In genomic region chr3:20657566-20657965, GRCh38 we compare ENCODE assay signal across 22 cellular contexts.
DNase-seq lines count a peak whose midpoint lies in the region; ATAC-seq, FAIRE-seq and TF ChIP-seq lines count a peak whose summit lies in the region.
"Had no signal": no experiment of that assay in that cellular context is flagged by ENCODE, and none has a peak within 500 bp of the region (broad histone marks: within the 10 kb centered on the region; RNA-seq: fewer than 3 reads in every experiment).

No MANE protein-coding gene starts in this region.

- H3K27me3 Mint-ChIP-seq in Calu3 (ENCODE audit: unreplicated experiment), result no peaks in the 10 kb centered on the region
- peaks cover 6% of the 10 kb centered on the region for H3K27me3 Mint-ChIP-seq in neural progenitor cell (ENCODE audit: insufficient read depth, low read depth)
- H3K27me3 Mint-ChIP-seq: B cell; CD4-positive, CD25-positive, alpha-beta regulatory T cell had no signal

- no peak for FAIRE-seq in H1 (lab: Jason Lieb, UNC)
- FAIRE-seq: D721Med, GM12891, GM18507, H54 had no signal

- TF ChIP-seq POLR2A in IMR-90 (IDR thresholded peaks at IDR 0.05; ENCODE audit: low read depth, low read length), result no peak
- TF ChIP-seq POLR2A in H1 (IDR thresholded peaks at IDR 0.05; ENCODE audit: control extremely low read depth in 1 of 2, low read depth in 2 of 2, low read length in 2 of 2), result no peak

- no peaks in the 10 kb centered on the region for H3K79me2 ChIP-seq in H1 (ENCODE audit: control insufficient read depth in 1 of 2, insufficient read depth in 2 of 2, low read length in 2 of 2)
- no peaks in the 10 kb centered on the region for H3K79me2 ChIP-seq in neural progenitor cell (ENCODE audit: low read depth)

- WGBS in IMR-90 (ENCODE audit: extremely low coverage in 2 of 2, insufficient read length in 1 of 2), 2 experiments, result 89% methylated on average over 2 of the region's 4 CpGs; no CpG with 5 or more reads in 1 of the 2 experiments
- WGBS in H1 (ENCODE audit: extremely low coverage in 1 of 2, insufficient coverage in 1 of 2, insufficient read length in 1 of 2, insufficient replicate concordance in 2 of 2, low coverage in 1 of 2, low lambda C conversion rate in 2 of 2, missing lambda C conversion rate in 1 of 2), 2 experiments, result 88% methylated on average over 4 of the region's 4 CpGs; no CpG with 5 or more reads in 1 of the 2 experiments

- in situ Hi-C loops in IMR-90 (cut with MboI; ENCODE audit: low sequenced_read_pairs) (no loop called here), brain microvascular endothelial cell (cut with HindIII; ENCODE audit: low pct_ligation_motif_present, low sequenced_read_pairs) (no loop called here)

- H2BK5ac ChIP-seq in IMR-90 (ENCODE audit: low read depth, low read length, poor library complexity, severe bottlenecking), result no peak overlapping the region
- H2BK5ac ChIP-seq in H1 (ENCODE audit: low read depth, low read length), result no peak overlapping the region

- peaks cover 15% of the 10 kb centered on the region for H3K4me1 Mint-ChIP-seq in Calu3 (ENCODE audit: low read depth, unreplicated experiment)
- H3K4me1 Mint-ChIP-seq in neural progenitor cell, result no peaks in the 10 kb centered on the region
- H3K4me1 Mint-ChIP-seq: B cell; CD4-positive, CD25-positive, alpha-beta regulatory T cell had no signal

- H3K4me2 ChIP-seq in IMR-90 (ENCODE audit: low read depth, low read length) (no peak overlapping the region), H1 (ENCODE audit: insufficient read depth in 1 of 2, low read depth in 2 of 2, low read length in 2 of 2) (no peak overlapping the region), neural progenitor cell (no peak overlapping the region)
- H3K4me2 ChIP-seq: BLaER1 had no signal

- no peak overlapping the region for H2AK5ac ChIP-seq in IMR-90 (ENCODE audit: low read depth, low read length)
- no peak overlapping the region for H2AK5ac ChIP-seq in H1 (ENCODE audit: low read depth, low read length)

- POLR2A ChIA-PET in IMR-90 (lab: Charles Lee; ENCODE audit: unreplicated experiment), result no interaction called here
- POLR2A ChIA-PET in H1 (lab: Charles Lee; ENCODE audit: partially characterized antibody), result no interaction called here

- no peak overlapping the region for H3K56ac ChIP-seq in IMR-90 (ENCODE audit: extremely low read depth, insufficient read depth, low read length)
- no peak overlapping the region for H3K56ac ChIP-seq in H1 (replicated peaks; ENCODE audit: insufficient read length, low read depth, low read length)

- H3K27ac Mint-ChIP-seq in Calu3 (ENCODE audit: unreplicated experiment) (peak overlapping the region; percentile 54), neural progenitor cell (no peak overlapping the region)
- H3K27ac Mint-ChIP-seq: B cell; CD4-positive, CD25-positive, alpha-beta regulatory T cell; CD8-positive, alpha-beta T cell had no signal

- no peak overlapping the region for H2AFZ ChIP-seq in IMR-90 (replicated peaks; ENCODE audit: low read length, poor library complexity)
- H2AFZ ChIP-seq in H1 (ENCODE audit: low read length), result no peak overlapping the region
- H2AFZ ChIP-seq in neural progenitor cell (replicated peaks), result no peak overlapping the region

- H3K9ac ChIP-seq in IMR-90 (ENCODE audit: low read depth, low read length) (no peak overlapping the region), H1 (replicated peaks in 1 of 4; ENCODE audit: extremely low read depth in 1 of 4, low read depth in 3 of 4, low read length in 3 of 4) (no peak overlapping the region), neural progenitor cell (no peak overlapping the region)
- H3K9ac ChIP-seq: BLaER1 had no signal

- H3K4me3 ChIP-seq in IMR-90 (ENCODE audit: insufficient read depth, low read depth, low read length) (no peak overlapping the region), H1 (ENCODE audit: extremely low read depth in 1 of 4, insufficient read depth in 2 of 4, low read depth in 3 of 4, low read length in 4 of 4) (no peak overlapping the region), neural progenitor cell (no peak overlapping the region), brain microvascular endothelial cell (ENCODE audit: low read depth, low read length) (no peak overlapping the region)
- H3K4me3 ChIP-seq: BLaER1, HAP-1 had no signal

- no peaks in the 10 kb centered on the region for H3F3A ChIP-seq in neural progenitor cell (ENCODE audit: low read depth)

- H4K8ac ChIP-seq in IMR-90 (ENCODE audit: low read depth in 2 of 2, low read length in 2 of 2), result no peak overlapping the region
- no peak overlapping the region for H4K8ac ChIP-seq in H1 (ENCODE audit: extremely low read depth, insufficient read depth, low read length)

- H3K27me3 ChIP-seq in IMR-90 (ENCODE audit: control insufficient read depth, insufficient read depth, low read length) (no peaks in the 10 kb centered on the region), H1 (replicated peaks in 1 of 4; ENCODE audit: control insufficient read depth in 3 of 4, extremely low read depth in 1 of 4, insufficient read depth in 3 of 4, low read length in 3 of 4) (no peaks in the 10 kb centered on the region), neural progenitor cell (no peaks in the 10 kb centered on the region), brain microvascular endothelial cell (replicated peaks) (no peaks in the 10 kb centered on the region)
- H3K27me3 ChIP-seq: BLaER1 had no signal

- H2BK12ac ChIP-seq in H1 (ENCODE audit: low read depth, low read length), result no peak overlapping the region

- no peak overlapping the region for H3K14ac ChIP-seq in IMR-90 (replicated peaks; ENCODE audit: low read depth, low read length)
- no peak overlapping the region for H3K14ac ChIP-seq in H1 (ENCODE audit: insufficient read length)

- no peak for DNase-seq in Calu3
- DNase-seq in IMR-90, result no peak
- no peak for DNase-seq in H1 (ENCODE audit: low read depth in 1 of 2, low spot score in 2 of 2)
- DNase-seq in H4 (ENCODE audit: low spot score), result no peak
- no peak for DNase-seq in neural progenitor cell (ENCODE audit: low spot score)
- no peak for DNase-seq in brain microvascular endothelial cell
- DNase-seq: Caco-2; CD4-positive, CD25-positive, alpha-beta regulatory T cell; CD8-positive, alpha-beta T cell; DMS 273 treated with DMSO at 0.1 percent for 48 hours; DMS53; DMS79 treated with DMSO at 0.1 percent for 48 hours; GF-D8; HFFc6 had no signal

- no peak overlapping the region for H2AK9ac ChIP-seq in IMR-90 (replicated peaks; ENCODE audit: low read depth, low read length, poor library complexity)

- TF ChIP-seq EP300 in H1 (IDR thresholded peaks at IDR 0.05; ENCODE audit: borderline replicate concordance in 1 of 2, low read depth in 2 of 2, low read length in 2 of 2), result no peak

- no peak overlapping the region for H3K18ac ChIP-seq in IMR-90 (ENCODE audit: low read depth, low read length)
- H3K18ac ChIP-seq in H1 (ENCODE audit: extremely low read depth, low read length), result no peak overlapping the region

- 0 out of 2 replicates have a peak, but pooled peaks cover 1% of the 10 kb centered on the region for H3K9me3 ChIP-seq in IMR-90 (ENCODE audit: control insufficient read depth, insufficient read depth, low read length)
- no peaks in the 10 kb centered on the region for H3K9me3 ChIP-seq in H1 (ENCODE audit: insufficient read depth in 2 of 2, low read depth in 1 of 2, low read length in 1 of 2)
- H3K9me3 ChIP-seq in neural progenitor cell (ENCODE audit: low read depth), result no peaks in the 10 kb centered on the region
- H3K9me3 ChIP-seq: BLaER1, Caco-2, HAP-1 had no signal

- intact Hi-C loops in Calu3 (cut with micrococcal nuclease; ENCODE audit: unreplicated experiment) (no loop called here), IMR-90 (cut with micrococcal nuclease) (no loop called here)

- H3K4me1 ChIP-seq in IMR-90 (ENCODE audit: control insufficient read depth, insufficient read depth, low read length) (no peaks in the 10 kb centered on the region), H1 (replicated peaks in 1 of 4; ENCODE audit: control insufficient read depth in 3 of 4, insufficient read depth in 4 of 4, low read length in 3 of 4) (no peaks in the 10 kb centered on the region), neural progenitor cell (no peaks in the 10 kb centered on the region)
- H3K4me1 ChIP-seq: BLaER1, Caco-2, HAP-1 had no signal

- no peak overlapping the region for H2BK20ac ChIP-seq in IMR-90 (ENCODE audit: low read depth, low read length)
- H2BK20ac ChIP-seq in H1 (ENCODE audit: low read length), result no peak overlapping the region

- H4K5ac ChIP-seq in IMR-90 (ENCODE audit: low read depth, low read length) (no peak overlapping the region), H1 (ENCODE audit: insufficient read length, low read depth, low read length) (no peak overlapping the region)

- H3K9me1 ChIP-seq in IMR-90 (ENCODE audit: insufficient read depth, low read length), result no peaks in the 10 kb centered on the region

- H2BK15ac ChIP-seq in IMR-90 (ENCODE audit: low read depth, low read length) (no peak overlapping the region), H1 (ENCODE audit: low read length) (no peak overlapping the region)

- H3K79me1 ChIP-seq in IMR-90 (ENCODE audit: low read depth in 1 of 2, low read length in 2 of 2) (no peaks in the 10 kb centered on the region), H1 (ENCODE audit: low read depth, low read length) (no peaks in the 10 kb centered on the region)

- TF ChIP-seq CTCF in Calu3 (IDR thresholded peaks at IDR 0.05; ENCODE audit: unreplicated experiment), result no peak
- TF ChIP-seq CTCF in IMR-90 (conservative IDR thresholded peaks at IDR 0.05; ENCODE audit: low read depth, low read length), result no peak
- TF ChIP-seq CTCF in H1 (IDR thresholded peaks at IDR 0.05; ENCODE audit: control extremely low read depth in 1 of 3, insufficient read depth in 1 of 3, low read depth in 1 of 3, low read length in 3 of 3), result no peak
- TF ChIP-seq CTCF in neural progenitor cell (IDR thresholded peaks at IDR 0.05), result no peak
- TF ChIP-seq CTCF in brain microvascular endothelial cell (IDR thresholded peaks at IDR 0.05; ENCODE audit: low read depth, low read length, missing control alignments), result no peak

- H2BK120ac ChIP-seq in IMR-90 (ENCODE audit: low read depth, low read length) (no peak overlapping the region), H1 (replicated peaks; ENCODE audit: low read depth, low read length) (no peak overlapping the region)

- H3K27ac ChIP-seq in IMR-90 (ENCODE audit: insufficient read depth, low read length), result no peak overlapping the region
- H3K27ac ChIP-seq in H1 (ENCODE audit: low read depth, low read length), result no peak overlapping the region
- H3K27ac ChIP-seq in neural progenitor cell, result no peak overlapping the region
- no peak overlapping the region for H3K27ac ChIP-seq in brain microvascular endothelial cell
- H3K27ac ChIP-seq: BLaER1, C4-2B had no signal

- no peaks in the 10 kb centered on the region for H3K36me3 Mint-ChIP-seq in Calu3 (ENCODE audit: insufficient read depth, unreplicated experiment)
- no peaks in the 10 kb centered on the region for H3K36me3 Mint-ChIP-seq in neural progenitor cell
- H3K36me3 Mint-ChIP-seq: CD4-positive, CD25-positive, alpha-beta regulatory T cell; CD8-positive, alpha-beta T cell had no signal

- BruUV-seq in Calu3 (replicated peaks; lab: Mats Ljungman, UMichigan) (no TSS peak), IMR-90 (replicated peaks; lab: Mats Ljungman, UMichigan) (no TSS peak)

- H4K20me1 ChIP-seq in IMR-90 (ENCODE audit: insufficient read depth, low read length), result no peaks in the 10 kb centered on the region
- H4K20me1 ChIP-seq in H1 (replicated peaks in 1 of 2; ENCODE audit: control insufficient read depth in 1 of 2, insufficient read depth in 2 of 2, low read length in 2 of 2), result no peaks in the 10 kb centered on the region
- no peaks in the 10 kb centered on the region for H4K20me1 ChIP-seq in neural progenitor cell (ENCODE audit: low read depth)
- H4K20me1 ChIP-seq: BLaER1 had no signal

- H3K36me3 ChIP-seq in IMR-90 (ENCODE audit: control insufficient read depth, insufficient read depth, low read length), result no peaks in the 10 kb centered on the region
- no peaks in the 10 kb centered on the region for H3K36me3 ChIP-seq in H1 (ENCODE audit: control insufficient read depth in 2 of 4, insufficient read depth in 4 of 4, low read length in 3 of 4)
- H3K36me3 ChIP-seq in neural progenitor cell, result no peaks in the 10 kb centered on the region
- no peaks in the 10 kb centered on the region for H3K36me3 ChIP-seq in brain microvascular endothelial cell (replicated peaks)
- H3K36me3 ChIP-seq: BLaER1, HAP-1 had no signal

- H3K23ac ChIP-seq in IMR-90 (ENCODE audit: low read depth, low read length), result no peak overlapping the region
- no peak overlapping the region for H3K23ac ChIP-seq in H1 (ENCODE audit: insufficient read length)

- H3K4ac ChIP-seq in IMR-90 (ENCODE audit: low read depth, low read length) (no peak overlapping the region), H1 (replicated peaks; ENCODE audit: insufficient read length, low read depth, low read length) (no peak overlapping the region)

- CTCF ChIA-PET in Calu3 (lab: Charles Lee), result no interaction called here
- CTCF ChIA-PET in IMR-90 (lab: Yijun Ruan, JAX), result interaction anchor here (0.6 to 2.4 kb wide), 3 partner anchors 14 to 1237 kb away, joined by 3 to 6 read pairs (median 3); no protein-coding TSS in a partner anchor
- CTCF ChIA-PET in H1 (lab: Charles Lee; ENCODE audit: partially characterized antibody), result interaction anchor here (1.1 to 1.5 kb wide), 2 partner anchors 10 to 24 kb away, joined by 3 read pairs; no protein-coding TSS in a partner anchor

- TF ChIP-seq RAD21 in IMR-90 (IDR thresholded peaks at IDR 0.05; ENCODE audit: low read length) (no peak), H1 (IDR thresholded peaks at IDR 0.05 in 1 of 2, conservative IDR thresholded peaks at IDR 0.05 in 1 of 2; ENCODE audit: low read depth in 2 of 2, low read length in 2 of 2) (no peak)

- dilution Hi-C loops in IMR-90 (cut with HindIII; ENCODE audit: low sequenced_read_pairs, unreplicated experiment), result no loop called here

- H4K91ac ChIP-seq in IMR-90 (ENCODE audit: insufficient read depth, low read depth, low read length), result no peak overlapping the region
- H4K91ac ChIP-seq in H1 (replicated peaks; ENCODE audit: insufficient read length, low read length), result no peak overlapping the region

- ATAC-seq in IMR-90 (ENCODE audit: low read depth), result no peak
- ATAC-seq: CD8-positive, alpha-beta T cell had no signal

- H3K23me2 ChIP-seq in H1 (ENCODE audit: low read depth, low read length), result no peaks in the 10 kb centered on the region

- no peak overlapping the region for H3K4me3 Mint-ChIP-seq in Calu3 (ENCODE audit: low read depth, unreplicated experiment)
- H3K4me3 Mint-ChIP-seq in neural progenitor cell, result no peak overlapping the region
- H3K4me3 Mint-ChIP-seq: B cell; CD4-positive, CD25-positive, alpha-beta regulatory T cell; CD8-positive, alpha-beta T cell; HFFc6 had no signal

- peaks cover 5% of the 10 kb centered on the region for H3K9me3 Mint-ChIP-seq in Calu3 (ENCODE audit: low read depth, unreplicated experiment)
- no peaks in the 10 kb centered on the region for H3K9me3 Mint-ChIP-seq in neural progenitor cell
